Comparison of ENCODE assay signal across 9 cellular contexts in genomic region chr2:184597996-184598312, GRCh38. TPM values are rescaled to one million over a fixed set of nuclear protein-coding genes. Genes with fewer than 3 reads are reported as not detected.
DNase-seq lines count a peak whose midpoint lies in the region; ATAC-seq, FAIRE-seq and TF ChIP-seq lines count a peak whose summit lies in the region.
"Had no signal": no experiment of that assay in that cellular context is flagged by ENCODE, and none has a peak within 500 bp of the region (broad histone marks: within the 10 kb centered on the region; RNA-seq: fewer than 3 reads in every experiment).

No MANE protein-coding gene starts in this region.

- no peak overlapping the region for H4K12ac ChIP-seq in trophoblast cell (ENCODE audit: low read depth, low read length)

- H3K9me2 ChIP-seq in Karpas-422 (replicated peaks; ENCODE audit: insufficient read depth, low read length) = no peaks in the 10 kb centered on the region

- no peak overlapping the region for H3K4ac ChIP-seq in trophoblast cell (ENCODE audit: low read depth, low read length)

- H3K9me3 ChIP-seq in Karpas-422 (ENCODE audit: low read length) = no peaks in the 10 kb centered on the region
- no peaks in the 10 kb centered on the region for H3K9me3 ChIP-seq in endothelial cell of umbilical vein (replicated peaks; ENCODE audit: control insufficient read depth, insufficient read depth, low read length)
- no peaks in the 10 kb centered on the region for H3K9me3 ChIP-seq in trophoblast cell (ENCODE audit: insufficient read depth, low read depth, low read length)
- H3K9me3 ChIP-seq: adrenal gland had no signal

- ATAC-seq in GM19351 (IDR thresholded peaks at IDR 0.05; ENCODE audit: unreplicated experiment) (no peak), GM18868 (IDR thresholded peaks at IDR 0.05; ENCODE audit: unreplicated experiment) (no peak)

- FAIRE-seq in endothelial cell of umbilical vein (lab: Jason Lieb, UNC) = no peak

- dilution Hi-C loops in endothelial cell of umbilical vein (cut with MboI; ENCODE audit: extremely low pct_ligation_motif_present, low sequenced_read_pairs) = no loop called here

- H3K36me3 ChIP-seq in Karpas-422 (ENCODE audit: insufficient read depth, low read length) (peaks cover 19% of the 10 kb centered on the region), endothelial cell of umbilical vein (ENCODE audit: control insufficient read depth in 2 of 2, extremely low read depth in 1 of 2, insufficient read depth in 2 of 2, low read length in 2 of 2) (no peaks in the 10 kb centered on the region), trophoblast cell (ENCODE audit: control insufficient read depth in 1 of 2, insufficient read depth in 2 of 2, low read length in 2 of 2) (no peaks in the 10 kb centered on the region)
- H3K36me3 ChIP-seq: adrenal gland had no signal

- H3K9me1 ChIP-seq in endothelial cell of umbilical vein (replicated peaks; ENCODE audit: control insufficient read depth, extremely low read depth, insufficient read depth, low read length) = no peaks in the 10 kb centered on the region

- WGBS in trophoblast cell (ENCODE audit: extremely low coverage, insufficient coverage, insufficient read length) = no CpG with 5 or more reads among the region's 19 CpGs

- H3K4me2 ChIP-seq in Karpas-422 (ENCODE audit: low read depth, low read length, poor library complexity, severe bottlenecking) (peak overlapping the region; percentile 96), endothelial cell of umbilical vein (ENCODE audit: insufficient read depth, low read length) (peak overlapping the region; percentile 78), trophoblast cell (ENCODE audit: low read length) (peak overlapping the region; percentile 100)

- peak overlapping the region; percentile 44 for H2BK12ac ChIP-seq in trophoblast cell (ENCODE audit: low read length)

- H2AFZ ChIP-seq in Karpas-422 (ENCODE audit: low read length) (peak overlapping the region; percentile 94), endothelial cell of umbilical vein (ENCODE audit: low read depth, low read length) (peak overlapping the region; percentile 78), trophoblast cell (ENCODE audit: insufficient read depth, low read length, poor library complexity) (peak overlapping the region; percentile 86)

- no peak overlapping the region for H3K14ac ChIP-seq in trophoblast cell (ENCODE audit: low read length)

- H2BK120ac ChIP-seq in trophoblast cell (ENCODE audit: insufficient read depth, low read length, poor library complexity) = no peak overlapping the region

- peak overlapping the region; percentile 73 for H3K27ac ChIP-seq in Karpas-422 (ENCODE audit: low read length)
- H3K27ac ChIP-seq in endothelial cell of umbilical vein (ENCODE audit: insufficient read depth, low read depth, low read length) = peak overlapping the region; percentile 44
- H3K27ac ChIP-seq in trophoblast cell (ENCODE audit: low read depth, low read length) = peak overlapping the region; percentile 51

- H3K9ac ChIP-seq in Karpas-422 (ENCODE audit: low read length) = peak overlapping the region; percentile 91
- peak overlapping the region; percentile 54 for H3K9ac ChIP-seq in endothelial cell of umbilical vein (replicated peaks; ENCODE audit: extremely low read depth, insufficient read depth, low read length)
- no peak overlapping the region for H3K9ac ChIP-seq in trophoblast cell (ENCODE audit: low read length)

- no TSS peak for BruUV-seq in endothelial cell of umbilical vein (replicated peaks; lab: Mats Ljungman, UMichigan)

- intact Hi-C loops in endothelial cell of umbilical vein (cut with micrococcal nuclease) = loop anchor here (1.0 to 10.0 kb wide), 3 partner anchors 36 to 1353 kb away; no protein-coding TSS in a partner anchor

- no peak overlapping the region for H3K23ac ChIP-seq in trophoblast cell (ENCODE audit: low read length)

- POLR2A ChIA-PET in endothelial cell of umbilical vein (lab: Charles Lee) = no interaction called here

- no peak overlapping the region for H4K91ac ChIP-seq in trophoblast cell (ENCODE audit: low read depth, low read length)

- no peak overlapping the region for H3K18ac ChIP-seq in trophoblast cell (ENCODE audit: low read length)

- H3K4me1 ChIP-seq in Karpas-422 (ENCODE audit: low read length) = peaks cover 19% of the 10 kb centered on the region
- peaks cover 12% of the 10 kb centered on the region for H3K4me1 ChIP-seq in endothelial cell of umbilical vein (ENCODE audit: control insufficient read depth, extremely low read depth, insufficient read depth, low read length)
- peaks cover 3 to 4% of the 10 kb centered on the region in 2 experiments for H3K4me1 ChIP-seq in trophoblast cell (ENCODE audit: control insufficient read depth in 1 of 2, insufficient read depth in 2 of 2, low read length in 2 of 2)

- H3K27me3 ChIP-seq in Karpas-422 (ENCODE audit: low read length) (no peaks in the 10 kb centered on the region), endothelial cell of umbilical vein (ENCODE audit: control insufficient read depth in 2 of 2, insufficient read depth in 2 of 2, low read length in 2 of 2) (peaks cover 12 to 34% of the 10 kb centered on the region in 2 experiments), trophoblast cell (ENCODE audit: insufficient read depth, low read length) (no peaks in the 10 kb centered on the region)

- no peak for DNase-seq in Karpas-422
- DNase-seq in endothelial cell of umbilical vein (ENCODE audit: low read depth, low spot score) = no peak
- no peak for DNase-seq in trophoblast cell
- DNase-seq in effector CD8-positive, alpha-beta T cell (lab: John Stamatoyannopoulos, UW) = no peak
- no peak for DNase-seq in SKM-1 treated with dmso at 0.1 percent for 144 hours (lab: John Stamatoyannopoulos, UW; ENCODE audit: unreplicated experiment)

- 0 out of 2 replicates have a peak, but pooled peaks cover 4% of the 10 kb centered on the region for H4K20me1 ChIP-seq in Karpas-422 (ENCODE audit: insufficient read depth, low read depth, low read length)
- no peaks in the 10 kb centered on the region for H4K20me1 ChIP-seq in endothelial cell of umbilical vein (replicated peaks; ENCODE audit: control insufficient read depth, extremely low read depth, insufficient read depth, low read length)

- peak overlapping the region; percentile 46 for H4K8ac ChIP-seq in trophoblast cell (ENCODE audit: low read depth, low read length)

- H3K79me2 ChIP-seq in Karpas-422 (ENCODE audit: low read length) (peaks cover 46% of the 10 kb centered on the region), endothelial cell of umbilical vein (ENCODE audit: control insufficient read depth, insufficient read depth, low read length) (no peaks in the 10 kb centered on the region), trophoblast cell (ENCODE audit: control insufficient read depth, insufficient read depth, low read length, poor library complexity) (no peaks in the 10 kb centered on the region)

- CTCF ChIA-PET in endothelial cell of umbilical vein (lab: Charles Lee) = no interaction called here

- H3K4me3 ChIP-seq in GM08714 (ENCODE audit: low read length) (peak overlapping the region; percentile 70), Karpas-422 (ENCODE audit: low read length) (peak overlapping the region; percentile 72), endothelial cell of umbilical vein (replicated peaks in 1 of 3; ENCODE audit: insufficient read depth in 1 of 3, low read depth in 1 of 3, low read length in 3 of 3) (peak overlapping the region; percentile 58 to 75 (median 73)), trophoblast cell (ENCODE audit: low read depth, low read length) (peak overlapping the region; percentile 85)

- no peak for TF ChIP-seq CTCF in endothelial cell of umbilical vein (IDR thresholded peaks at IDR 0.05; ENCODE audit: extremely low read depth in 1 of 2, insufficient read depth in 1 of 2, low read depth in 1 of 2, low read length in 2 of 2)

- no peak for TF ChIP-seq POLR2A in endothelial cell of umbilical vein (IDR thresholded peaks at IDR 0.05; ENCODE audit: low read depth, low read length)

- no peak overlapping the region for H2AK5ac ChIP-seq in trophoblast cell (ENCODE audit: low read length)

- H3K79me1 ChIP-seq in trophoblast cell (ENCODE audit: low read length) = peaks cover 6% of the 10 kb centered on the region

- H2BK5ac ChIP-seq in trophoblast cell (ENCODE audit: low read depth, low read length, poor library complexity) = peak overlapping the region; percentile 16

TF ChIP-seq in endothelial cell of umbilical vein, 7 proteins besides CTCF, POLR2A, EP300 and RAD21:
- TF ChIP-seq EZH2 (IDR thresholded peaks at IDR 0.05; ENCODE audit: borderline replicate concordance, low read depth, low read length, severe bottlenecking) (no peak), MYC (IDR thresholded peaks at IDR 0.05; ENCODE audit: low read depth, low read length) (no peak), FOS (IDR thresholded peaks at IDR 0.05; ENCODE audit: borderline replicate concordance, insufficient read depth, low read length) (no peak), JUN (IDR thresholded peaks at IDR 0.05; ENCODE audit: borderline replicate concordance, insufficient read depth, insufficient read length, low read depth) (no peak), MAX (IDR thresholded peaks at IDR 0.05; ENCODE audit: insufficient read depth, insufficient read length) (no peak), GATA2 (IDR thresholded peaks at IDR 0.05; ENCODE audit: insufficient read depth, insufficient read length, low read depth, low read length) (no peak), POLR2AphosphoS5 (IDR thresholded peaks at IDR 0.05; ENCODE audit: insufficient read depth, low read depth, low read length) (no peak)

RNA-seq across cellular contexts. Expression of gene ZNF804A, which starts 0.4 kb away (rescaled TPM):
- 27.7 and 27.8 TPM in 2 replicates for total RNA-seq in Karpas-422 (2014; rRNA removed; shearing (Covaris generic); ENCODE audit: low replicate concordance)
- 0.90 TPM in 1 of 2 replicates, not detected in the other for total RNA-seq in endothelial cell of umbilical vein
- 0.21 and 0.22 TPM in 2 replicates for polyA plus RNA-seq in endothelial cell of umbilical vein
- 0.23 and 0.28 TPM in 2 replicates for polyA plus RNA-seq in endothelial cell of umbilical vein (2011; cell fraction: cytosol; rRNA removed)
- polyA plus RNA-seq in endothelial cell of umbilical vein (2011; cell fraction: nucleus; rRNA removed) = 0.21 and 0.41 TPM in 2 replicates
- 0.22 and 1.2 TPM in 2 replicates for polyA plus RNA-seq in endothelial cell of umbilical vein (2012)
- polyA minus RNA-seq in endothelial cell of umbilical vein = 0.11 and 0.32 TPM in 2 replicates
- 0.31 TPM for polyA minus RNA-seq in endothelial cell of umbilical vein (2011; cell fraction: cytosol; rRNA and poly(A)+ RNA removed)
- polyA minus RNA-seq in endothelial cell of umbilical vein (2011; cell fraction: nucleus; rRNA and poly(A)+ RNA removed) = 0.58 and 0.67 TPM in 2 replicates
- polyA plus RNA-seq in trophoblast cell (2013) = 2.9 TPM in 2 replicates

Comparison
In these comparisons a context has a peak if more than half of its experiments do, and no peak if none do; other contexts are left out.
1. RNA of gene ZNF804A, which starts 0.4 kb away (total RNA-seq): 27.7 to 27.8 TPM in Karpas-422; 0.90 TPM in endothelial cell of umbilical vein; every median in the first group is over 10 times any median in the second.
2. Peak in every context shown above with its lines, with median percentiles within 50 percentile points of each other: H3K4me3 ChIP-seq, H2AFZ ChIP-seq, H3K27ac ChIP-seq and H3K4me2 ChIP-seq.